Comparison of ENCODE assay signal across 22 cellular contexts in genomic region chrX:39551748-39552147, GRCh38.
"Had no signal": no experiment of that assay in that cellular context is flagged by ENCODE, and none has a peak within 500 bp of the region (broad histone marks: within the 10 kb centered on the region; RNA-seq: fewer than 3 reads in every experiment).

No MANE protein-coding gene starts in this region.

- H3K4me3 Mint-ChIP-seq: activated CD4-positive, alpha-beta T cell treated with anti-CD3 and anti-CD28 coated beads, Interleukin-2, amount 10 ng/mL, durations not matched to agents 7 days and 5 days; T-helper 1 cell treated with Interleukin-12 subunit alpha and Interleukin-12 subunit beta and Interleukin-4 antibody, amounts not matched to agents 30 μg/mL and 1 μg/mL, for 36 hours; WTC11 had no signal

- H3K36me3 Mint-ChIP-seq: WTC11 had no signal

- H3K36me3 ChIP-seq: esophagus muscularis mucosa, gastroesophageal sphincter, heart left ventricle, left ventricle myocardium inferior, sigmoid colon, spleen, tibial nerve, uterus had no signal

- H3K27me3 ChIP-seq: esophagus muscularis mucosa, gastroesophageal sphincter, sigmoid colon, tibial nerve, uterus had no signal

- H3K27ac Mint-ChIP-seq: activated CD4-positive, alpha-beta T cell treated with anti-CD3 and anti-CD28 coated beads, Interleukin-2, amount 10 ng/mL, durations not matched to agents 7 days and 5 days; T-helper 1 cell treated with Interleukin-12 subunit alpha and Interleukin-12 subunit beta and Interleukin-4 antibody, amounts not matched to agents 30 μg/mL and 1 μg/mL, for 36 hours; WTC11 had no signal

- H3K4me3 ChIP-seq: esophagus muscularis mucosa, gastroesophageal sphincter, heart left ventricle, left ventricle myocardium inferior, sigmoid colon, spleen, tibial nerve, uterus had no signal

- H3K27me3 Mint-ChIP-seq: activated CD4-positive, alpha-beta T cell treated with anti-CD3 and anti-CD28 coated beads, Interleukin-2, amount 10 ng/mL, durations not matched to agents 7 days and 5 days had no signal

- H3K9me3 Mint-ChIP-seq: activated CD4-positive, alpha-beta T cell treated with anti-CD3 and anti-CD28 coated beads, Interleukin-2, amount 10 ng/mL, durations not matched to agents 7 days and 5 days; T-helper 1 cell treated with Interleukin-12 subunit alpha and Interleukin-12 subunit beta and Interleukin-4 antibody, amounts not matched to agents 30 μg/mL and 1 μg/mL, for 36 hours had no signal

- ATAC-seq: gastroesophageal sphincter, heart left ventricle, WTC11 had no signal

- DNase-seq: activated CD4-positive, alpha-beta T cell treated with anti-CD3 and anti-CD28 coated beads, Interleukin-2, amount 10 ng/mL, durations not matched to agents 7 days and 5 days; activated CD8-positive, alpha-beta memory T cell treated with anti-CD3 and anti-CD28 coated beads for 24 hours; activated CD8-positive, alpha-beta memory T cell treated with anti-CD3 and anti-CD28 coated beads, Interleukin-2, amount 50 U/mL, for 48 hours; activated gamma-delta T cell treated with Interleukin-2 at 50 U/mL for 16 hours; anterior cingulate cortex; cerebellar nuclear complex; cortex of kidney; heart left ventricle; left ventricle myocardium inferior; mammary epithelial cell; occipital lobe; posterior cingulate gyrus; sigmoid colon; spleen; stimulated activated CD4-positive, alpha-beta T cell treated with anti-CD3 and anti-CD28 coated beads, Interleukin-4, amount 100 ng/mL, for 4 hours; stimulated activated naive CD4-positive, alpha-beta T cell treated with Interleukin-2 at 50 U/mL for 16 hours; uterus had no signal

- H3K4me1 Mint-ChIP-seq: WTC11 had no signal

- H3K27ac ChIP-seq: esophagus muscularis mucosa, gastroesophageal sphincter, heart left ventricle, left ventricle myocardium inferior, sigmoid colon, spleen, tibial nerve, uterus had no signal
